In genomic region chr9:71146511-71146910, GRCh38 we compare ENCODE assay signal across 26 cellular contexts. TPM values are rescaled to one million over a fixed set of nuclear protein-coding genes. Genes with fewer than 3 reads are reported as not detected.
"Had no signal": no experiment of that assay in that cellular context is flagged by ENCODE, and none has a peak within 500 bp of the region (broad histone marks: within the 10 kb centered on the region; RNA-seq: fewer than 3 reads in every experiment).

No MANE protein-coding gene starts in this region.

- H3K36me3 ChIP-seq: brain microvascular endothelial cell, pancreas, stomach, thyroid gland, upper lobe of left lung, vagina had no signal

- DNase-seq: activated CD4-positive, alpha-beta T cell treated with anti-CD3 and anti-CD28 coated beads for 48 hours; activated CD4-positive, alpha-beta T cell treated with anti-CD3 and anti-CD28 coated beads, Interleukin-2, amount 50 U/mL, for 48 hours; activated CD8-positive, alpha-beta memory T cell treated with anti-CD3 and anti-CD28 coated beads for 24 hours; activated effector memory CD4-positive, alpha-beta T cell treated with Interleukin-2 at 50 U/mL for 16 hours; activated naive CD4-positive, alpha-beta T cell treated with Interleukin-2 at 50 U/mL for 16 hours; amniotic stem cell; brain microvascular endothelial cell; effector CD8-positive, alpha-beta T cell; head of caudate nucleus; hypothalamus; immature natural killer cell; naive thymus-derived CD8-positive, alpha-beta T cell; nucleus accumbens; pancreas; psoas muscle; stimulated activated CD4-positive, alpha-beta T cell treated with anti-CD3 and anti-CD28 coated beads, Interleukin-2, amount 100 ng/mL, for 24 hours; stimulated activated naive B cell treated with anti-CD40 and anti-IgM and Interleukin-4, amounts not matched to agents 10 μg/mL and 1 μg/mL and 100 μg/mL, for 72 hours; stomach; thyroid gland; upper lobe of left lung had no signal

- ATAC-seq: activated CD4-positive, CD25-positive, alpha-beta regulatory T cell treated with anti-CD3 and anti-CD28 coated beads, Interleukin-2, amount 50 U/mL, for 24 hours; naive thymus-derived CD8-positive, alpha-beta T cell; pancreas; psoas muscle; stimulated activated naive B cell treated with anti-CD40 and anti-IgM and Interleukin-4, amounts not matched to agents 10 μg/mL and 1 μg/mL and 100 μg/mL, for 72 hours had no signal

- H3K9me3 ChIP-seq: psoas muscle, thyroid gland, upper lobe of left lung, vagina had no signal

- H3K4me1 ChIP-seq: pancreas, psoas muscle, stomach, thyroid gland, vagina had no signal

- H3K27ac ChIP-seq: brain microvascular endothelial cell, pancreas, psoas muscle, stomach, thyroid gland, upper lobe of left lung, vagina, VCaP had no signal

- H3K27me3 ChIP-seq: brain microvascular endothelial cell, pancreas, stomach, thyroid gland, upper lobe of left lung, vagina had no signal

- H3K4me3 ChIP-seq: pancreas, psoas muscle, smooth muscle cell, stomach, thyroid gland, upper lobe of left lung, vagina had no signal

RNA-seq across cellular contexts. Expression of gene TRPM3, which starts 25.1 kb away (rescaled TPM):
- total RNA-seq: kidney epithelial cell; naive thymus-derived CD8-positive, alpha-beta T cell; smooth muscle cell; T-helper 1 cell treated with Interleukin-12 subunit alpha and Interleukin-12 subunit beta and Interleukin-4 antibody, amounts not matched to agents 30 ng/mL and 1 ng/mL, for 36 hours had no signal
- polyA plus RNA-seq: immature natural killer cell; naive thymus-derived CD8-positive, alpha-beta T cell; smooth muscle cell had no signal
